8 cellular contexts compared by ENCODE assay signal in the genomic region with DNA sequence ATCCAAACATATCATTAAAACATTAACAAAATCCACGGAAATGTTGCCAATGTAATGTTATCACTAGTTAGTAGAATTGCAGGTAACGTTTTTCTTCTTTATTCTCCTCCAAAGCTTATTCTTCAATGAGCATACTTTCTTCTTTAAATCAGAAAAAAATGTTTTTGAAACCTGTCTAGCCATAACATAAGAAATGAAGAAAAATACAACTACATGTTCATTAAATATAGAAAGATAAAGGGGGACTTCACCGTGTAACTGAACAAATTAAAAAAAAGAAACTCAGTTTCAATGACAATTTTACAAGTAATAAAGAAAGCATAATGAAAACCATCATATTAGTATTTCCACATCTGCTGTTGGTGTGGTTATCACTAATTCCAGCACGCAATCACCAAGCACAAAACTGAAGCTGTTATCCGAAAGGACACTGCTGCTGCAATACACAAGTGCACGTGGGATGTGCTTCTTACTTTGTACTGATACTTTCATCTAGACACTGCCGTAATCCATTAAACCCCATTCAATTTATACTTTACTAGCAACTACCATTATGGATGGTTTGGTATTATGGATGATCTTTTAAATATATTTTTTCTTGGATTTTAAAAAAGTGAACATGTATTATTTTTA. TPM values are rescaled to one million over a fixed set of nuclear protein-coding genes. Genes with fewer than 3 reads are reported as not detected.
A peak's percentile ranks its signal among the peaks of the same experiment; 100 is the strongest.
DNase-seq lines count a peak whose midpoint lies in the region; ATAC-seq and TF ChIP-seq lines count a peak whose summit lies in the region.

No MANE protein-coding gene starts in this region.

- no peaks in the 10 kb centered on the region for H3K36me3 Mint-ChIP-seq in T-helper 17 cell (ENCODE audit: low read depth)

- TF ChIP-seq POLR2A in erythroblast (IDR thresholded peaks at IDR 0.05; ENCODE audit: low read length): peak; percentile 57

- H3K9me3 ChIP-seq in T-helper 17 cell (ENCODE audit: control insufficient read depth, low read length, poor library complexity, severe bottlenecking): no peaks in the 10 kb centered on the region

- H3K4me3 Mint-ChIP-seq in T-helper 17 cell: peak overlapping the region; percentile 39

- DNase-seq in activated CD4-positive, alpha-beta T cell treated with anti-CD3 and anti-CD28 coated beads for 48 hours: peak; percentile 41
- no peak for DNase-seq in activated CD4-positive, alpha-beta T cell treated with anti-CD3 and anti-CD28 coated beads for 4 hours
- DNase-seq in T-helper 17 cell (no peak), erythroblast (lab: John Stamatoyannopoulos, UW) (peak; percentile 70 to 85), AG20443 (ENCODE audit: low spot score) (no peak)
- DNase-seq in stimulated activated naive CD4-positive, alpha-beta T cell treated with Interleukin-2 at 50 U/mL for 16 hours (lab: John Stamatoyannopoulos, UW): peak; percentile 33
- DNase-seq in stimulated activated CD4-positive, alpha-beta T cell treated with anti-CD3 and anti-CD28 coated beads, Interleukin-12 subunit alpha, Interleukin-12 subunit beta, amount 100 ng/mL, for 4 hours: no peak

- H3K27ac Mint-ChIP-seq in T-helper 17 cell: peak overlapping the region; percentile 100

- no peak for ATAC-seq in T-helper 17 cell
- ATAC-seq in GM19324 (IDR thresholded peaks at IDR 0.05; ENCODE audit: low FRiP score, unreplicated experiment): no peak

- H3K4me1 Mint-ChIP-seq in T-helper 17 cell: peaks cover 72% of the 10 kb centered on the region

- no peaks in the 10 kb centered on the region for H3K27me3 Mint-ChIP-seq in T-helper 17 cell

RNA-seq across cellular contexts. Expression of a gene that starts 9.6 kb away (rescaled TPM):
- 100 to 1,000 TPM; 104 to 113 TPM for total RNA-seq in T-helper 17 cell

RNA-seq across cellular contexts. Expression of a gene that starts 36.7 kb away (rescaled TPM):
- 10 to 100 TPM; 12.4 to 15.0 TPM for total RNA-seq in T-helper 17 cell

Comparison
In these comparisons a context has a peak if more than half of its experiments do, and no peak if none do; other contexts are left out.
1. DNase-seq: peak in activated CD4-positive, alpha-beta T cell treated with anti-CD3 and anti-CD28 coated beads for 48 hours (single experiment), erythroblast (2 of 2) and stimulated activated naive CD4-positive, alpha-beta T cell treated with Interleukin-2 at 50 U/mL for 16 hours (single experiment); none in activated CD4-positive, alpha-beta T cell treated with anti-CD3 and anti-CD28 coated beads for 4 hours (0 of 2), T-helper 17 cell (0 of 3), stimulated activated CD4-positive, alpha-beta T cell treated with anti-CD3 and anti-CD28 coated beads, Interleukin-12 subunit alpha, Interleukin-12 subunit beta, amount 100 ng/mL, for 4 hours (single experiment) and AG20443 (single experiment).